In genomic region chr17:49616086-49616485, GRCh38 we compare ENCODE assay signal across 10 cellular contexts. TPM values are rescaled to one million over a fixed set of nuclear protein-coding genes. Genes with fewer than 3 reads are reported as not detected.
DNase-seq lines count a peak whose midpoint lies in the region; ATAC-seq and TF ChIP-seq lines count a peak whose summit lies in the region.
"Had no signal": no experiment of that assay in that cellular context is flagged by ENCODE, and none has a peak within 500 bp of the region (broad histone marks: within the 10 kb centered on the region; RNA-seq: fewer than 3 reads in every experiment).

No MANE protein-coding gene starts in this region.

- DNase-seq in DMS53 (lab: John Stamatoyannopoulos, UW) (peak; percentile 25), DMS53 treated with DMSO at 0.1 percent for 48 hours (lab: John Stamatoyannopoulos, UW; ENCODE audit: unreplicated experiment) (no peak), heart left ventricle (no peak), thoracic aorta (ENCODE audit: low spot score) (no peak), NCI-H510A treated with DMSO at 0.1 percent for 48 hours (lab: John Stamatoyannopoulos, UW) (no peak)
- DNase-seq: NCI-H1092 had no signal

- TF ChIP-seq POLR2A in heart left ventricle (IDR thresholded peaks at IDR 0.05), result no peak

- H3K36me3 ChIP-seq in heart left ventricle (peaks cover 0 to 77% (median 52%) of the 10 kb centered on the region in 9 donors), thoracic aorta (peaks cover 15% of the 10 kb centered on the region)

- intact Hi-C loops in heart left ventricle (cut with DNase I), result loop anchor here in 8 of 10 donors (2.0 to 10.0 kb wide), 6 partner anchors 39 to 76 kb away; partner anchors contain the start of genes SPOP (in 6 of the 8) and NXPH3 (in 2 of the 8)

- H3K4me1 ChIP-seq in heart left ventricle, result peaks cover 0 to 59% (median 41%) of the 10 kb centered on the region in 12 donors
- peaks cover 36 to 82% of the 10 kb centered on the region in 2 donors for H3K4me1 ChIP-seq in thoracic aorta (ENCODE audit: control insufficient read depth in 1 of 2, low read depth in 2 of 2)

- TF ChIP-seq CTCF in VCaP (conservative IDR thresholded peaks at IDR 0.05) (peak; percentile 62), heart left ventricle (IDR thresholded peaks at IDR 0.05) (peak in 7 of 12 donors; percentile 20 to 49 (median 34)), thoracic aorta (IDR thresholded peaks at IDR 0.05) (peak; percentile 50)

- H3K9me3 ChIP-seq in heart left ventricle (no peaks in the 10 kb centered on the region), thoracic aorta (no peaks in the 10 kb centered on the region)
- H3K9me3 ChIP-seq: SJSA1 had no signal

- H3K4me3 ChIP-seq in heart left ventricle (no peak overlapping the region), thoracic aorta (peak overlapping the region; percentile 22)
- H3K4me3 ChIP-seq: SJSA1 had no signal

- H3K27ac ChIP-seq in VCaP, result no peak overlapping the region
- H3K27ac ChIP-seq in heart left ventricle, result peak overlapping the region in 10 of 12 donors; percentile 1 to 73 (median 54)
- peak overlapping the region; percentile 51 to 69 for H3K27ac ChIP-seq in thoracic aorta
- H3K27ac ChIP-seq: SJSA1 had no signal

- H3K27me3 ChIP-seq in heart left ventricle, result no peaks in the 10 kb centered on the region
- no peaks in the 10 kb centered on the region for H3K27me3 ChIP-seq in thoracic aorta (replicated peaks; ENCODE audit: insufficient read depth)
- H3K27me3 ChIP-seq: SJSA1 had no signal

- ATAC-seq in heart left ventricle (peak in 1 of 4 donors; percentile 38), thoracic aorta (ENCODE audit: insufficient number of reproducible peaks, low FRiP score, low read depth) (no peak), GM19463 (IDR thresholded peaks at IDR 0.05; ENCODE audit: unreplicated experiment) (no peak), GM18502 (IDR thresholded peaks at IDR 0.05; ENCODE audit: poor library complexity, unreplicated experiment) (no peak)

- WGBS in heart left ventricle, 4 donors, result 47 to 57% (median 51%) methylated on average over 3 of the region's 3 CpGs

RNA-seq across cellular contexts. Expression of gene NXPH3, which starts 40.4 kb away (rescaled TPM):
- total RNA-seq in heart left ventricle (1 to 10 TPM; 2.5 to 6.8 (median 4.5) TPM), thoracic aorta (100 to 1,000 TPM in 1 of 2 donors, 10 to 100 TPM in 1; 61.7 to 131 TPM)
- 1 to 10 TPM; 4.0 to 7.9 TPM for polyA plus RNA-seq in heart left ventricle

Comparison
In these comparisons a context has a peak if more than half of its experiments do, and no peak if none do; other contexts are left out.
1. RNA of gene NXPH3, which starts 40.4 kb away (total RNA-seq): 61.7 to 131 TPM in thoracic aorta; 2.5 to 6.8 TPM in heart left ventricle; every median in the first group is over 4 times any median in the second.
2. Peak in every context shown above with its lines, with median percentiles within 50 percentile points of each other: CTCF ChIP-seq.